In genomic region chr20:53794529-53795115, GRCh38 we compare ENCODE assay signal across 19 cellular contexts.
DNase-seq lines count a peak whose midpoint lies in the region; TF ChIP-seq lines count a peak whose summit lies in the region.
"Had no signal": no experiment of that assay in that cellular context is flagged by ENCODE, and none has a peak within 500 bp of the region (broad histone marks: within the 10 kb centered on the region; RNA-seq: fewer than 3 reads in every experiment).

No MANE protein-coding gene starts in this region.

- peak overlapping the region; percentile 81 for H3K27ac ChIP-seq in osteoblast (ENCODE audit: low read depth, low read length)
- H3K27ac ChIP-seq: SK-N-MC had no signal

- no peaks in the 10 kb centered on the region for H3K27me3 ChIP-seq in osteoblast (ENCODE audit: insufficient read depth, low read length)
- H3K27me3 ChIP-seq: BE2C had no signal

- H3K9me3 Mint-ChIP-seq in HFFc6 = no peaks in the 10 kb centered on the region
- H3K9me3 Mint-ChIP-seq: activated T-cell treated with anti-CD3 and anti-CD28 coated beads, Interleukin-2, amount 50 U/mL, for 24 hours; naive thymus-derived CD8-positive, alpha-beta T cell had no signal

- peak overlapping the region; percentile 60 for H2AFZ ChIP-seq in osteoblast (ENCODE audit: low read length)

- peaks cover 26% of the 10 kb centered on the region for H3K4me1 ChIP-seq in osteoblast (ENCODE audit: insufficient read depth, low read length)
- H3K4me1 ChIP-seq: BE2C had no signal

- peak overlapping the region; percentile 95 for H3K27ac Mint-ChIP-seq in HFFc6
- H3K27ac Mint-ChIP-seq: activated CD4-positive, alpha-beta T cell treated with anti-CD3 and anti-CD28 coated beads, Interleukin-2, amount 10 ng/mL, durations not matched to agents 24 days and 14 days; activated T-cell treated with anti-CD3 and anti-CD28 coated beads, Interleukin-2, amount 50 U/mL, for 24 hours had no signal

- no peaks in the 10 kb centered on the region for H3K9me3 ChIP-seq in osteoblast (ENCODE audit: low read depth, low read length)
- H3K9me3 ChIP-seq: BE2C had no signal

- H3K4me3 ChIP-seq in AG10803 (ENCODE audit: low read length) (no peak overlapping the region), choroid plexus epithelial cell (ENCODE audit: low read depth, low read length) (no peak overlapping the region), osteoblast (ENCODE audit: insufficient read depth, low read length) (no peak overlapping the region)
- H3K4me3 ChIP-seq: K562, SK-N-MC had no signal

- TF ChIP-seq CTCF in AG10803 (conservative IDR thresholded peaks at IDR 0.05; ENCODE audit: low read length) (no peak), HFFc6 (IDR thresholded peaks at IDR 0.05) (no peak), choroid plexus epithelial cell (conservative IDR thresholded peaks at IDR 0.05; ENCODE audit: low read depth, low read length) (no peak), osteoblast (IDR thresholded peaks at IDR 0.05; ENCODE audit: extremely low read depth, low read depth, low read length) (no peak)

- DNase-seq in AG10803 (ENCODE audit: low read depth) (peak; percentile 39), HFFc6 (no peak), choroid plexus epithelial cell (ENCODE audit: low read depth) (peak; percentile 8), osteoblast (ENCODE audit: insufficient read length, low spot score, missing footprints) (peak; percentile 83), COR-L47 (lab: John Stamatoyannopoulos, UW) (no peak), T-helper 2 cell (no peak), amniotic stem cell (lab: John Stamatoyannopoulos, UW) (no peak)
- DNase-seq in stimulated activated CD4-positive, alpha-beta T cell treated with anti-CD3 and anti-CD28 coated beads, Interleukin-2, amount 100 ng/mL, for 24 hours = no peak
- DNase-seq: activated CD4-positive, alpha-beta T cell treated with anti-CD3 and anti-CD28 coated beads, Interleukin-2, amount 10 ng/mL, durations not matched to agents 24 days and 14 days; activated naive CD4-positive, alpha-beta T cell treated with anti-CD3 and anti-CD28 coated beads, Interleukin-2, amount 50 U/mL, for 16 hours; activated T-cell treated with anti-CD3 and anti-CD28 coated beads, Interleukin-2, amount 50 U/mL, for 24 hours; BE2C; naive thymus-derived CD8-positive, alpha-beta T cell; NCI-H1105; NCI-H2107; OCI-M1 had no signal

- no peak overlapping the region for H3K4me3 Mint-ChIP-seq in HFFc6
- H3K4me3 Mint-ChIP-seq: activated CD4-positive, alpha-beta T cell treated with anti-CD3 and anti-CD28 coated beads, Interleukin-2, amount 10 ng/mL, durations not matched to agents 24 days and 14 days; activated T-cell treated with anti-CD3 and anti-CD28 coated beads, Interleukin-2, amount 50 U/mL, for 24 hours; brain; naive thymus-derived CD8-positive, alpha-beta T cell had no signal

- no peaks in the 10 kb centered on the region; the same call in 1 of the 2 replicates for H3K27me3 Mint-ChIP-seq in HFFc6 (ENCODE audit: insufficient read depth)
- H3K27me3 Mint-ChIP-seq: activated CD4-positive, alpha-beta T cell treated with anti-CD3 and anti-CD28 coated beads, Interleukin-2, amount 10 ng/mL, durations not matched to agents 24 days and 14 days; activated T-cell treated with anti-CD3 and anti-CD28 coated beads, Interleukin-2, amount 50 U/mL, for 24 hours; naive thymus-derived CD8-positive, alpha-beta T cell had no signal

- no peak overlapping the region for H3K4me2 ChIP-seq in osteoblast (ENCODE audit: insufficient read depth, low read length)

- no peaks in the 10 kb centered on the region for H3K79me2 ChIP-seq in osteoblast (ENCODE audit: insufficient read depth, low read length)

- H3K36me3 ChIP-seq in osteoblast (ENCODE audit: insufficient read depth, low read length) = no peaks in the 10 kb centered on the region
- H3K36me3 ChIP-seq: BE2C had no signal

- peaks cover 55% of the 10 kb centered on the region for H3K4me1 Mint-ChIP-seq in HFFc6 (ENCODE audit: low read depth)

- no peaks in the 10 kb centered on the region for H4K20me1 ChIP-seq in osteoblast (ENCODE audit: insufficient read depth, low read length)

- H3K36me3 Mint-ChIP-seq in HFFc6 (ENCODE audit: low read depth) = peaks cover 8% of the 10 kb centered on the region; the same call in 1 of the 2 replicates
- H3K36me3 Mint-ChIP-seq: brain; naive thymus-derived CD8-positive, alpha-beta T cell had no signal

Comparison
In these comparisons a context has a peak if more than half of its experiments do, and no peak if none do; other contexts are left out.
1. DNase-seq: peak in AG10803 (single experiment), choroid plexus epithelial cell (single experiment) and osteoblast (single experiment); none in HFFc6 (single experiment), COR-L47 (single experiment), T-helper 2 cell (0 of 5), stimulated activated CD4-positive, alpha-beta T cell treated with anti-CD3 and anti-CD28 coated beads, Interleukin-2, amount 100 ng/mL, for 24 hours (0 of 2) and amniotic stem cell (single experiment).